Comparison of ENCODE assay signal across 16 cellular contexts in the genomic region with DNA sequence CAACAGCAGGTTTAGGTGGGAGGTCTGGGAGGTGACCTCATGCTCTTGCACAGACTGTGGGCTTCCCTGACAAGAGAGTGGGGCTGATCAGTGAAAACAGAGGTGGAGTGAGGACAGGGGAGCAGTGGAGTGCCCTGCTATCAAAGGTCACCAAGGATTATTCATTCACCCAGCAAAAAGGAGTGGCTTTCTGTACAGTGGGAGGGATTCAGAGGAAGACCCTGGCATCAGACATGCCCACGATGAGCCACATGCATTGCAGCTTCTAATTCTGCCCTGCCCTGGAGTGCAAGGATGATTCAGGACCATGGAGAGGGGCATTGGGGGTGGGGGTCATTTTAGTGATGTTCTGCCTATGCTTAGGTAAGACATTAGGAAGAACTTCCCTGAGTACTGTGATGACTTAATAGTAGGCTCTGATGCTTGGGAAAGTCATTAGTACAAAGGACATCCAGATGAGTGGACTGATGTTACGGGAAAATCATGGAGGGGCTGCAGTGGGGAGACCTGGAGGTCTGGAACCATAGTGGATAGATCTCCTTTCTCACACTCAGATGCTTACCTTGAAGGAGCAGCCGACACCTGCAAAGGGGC. TPM values are rescaled to one million over a fixed set of nuclear protein-coding genes. Genes with fewer than 3 reads are reported as not detected.
DNase-seq lines count a peak whose midpoint lies in the region; ATAC-seq and TF ChIP-seq lines count a peak whose summit lies in the region.
"Had no signal": no experiment of that assay in that cellular context is flagged by ENCODE, and none has a peak within 500 bp of the region (broad histone marks: within the 10 kb centered on the region; RNA-seq: fewer than 3 reads in every experiment).

No MANE protein-coding gene starts in this region.

- POLR2A ChIA-PET in MCF 10A (lab: Yijun Ruan, JAX) = interaction anchor here (3.5 kb wide), 1 partner anchor 22 kb away, joined by 32 read pairs; no protein-coding TSS in a partner anchor

- H3K36me3 Mint-ChIP-seq in MCF 10A (ENCODE audit: insufficient read depth, unreplicated experiment) (peaks cover 13% of the 10 kb centered on the region), mesothelial cell of epicardium (peaks cover 9% of the 10 kb centered on the region)

- H3K27ac ChIP-seq in mammary epithelial cell (ENCODE audit: insufficient read depth, low read depth, low read length) (no peak overlapping the region), coronary artery (peak overlapping the region; percentile 86 to 87), stomach smooth muscle (ENCODE audit: low read length) (peak overlapping the region; percentile 70), testis (no peak overlapping the region)
- H3K27ac ChIP-seq: parathyroid adenoma, upper lobe of left lung had no signal

- H3K4me2 ChIP-seq in mammary epithelial cell (ENCODE audit: insufficient read depth, low read depth, low read length) = no peak overlapping the region

- H3K36me3 ChIP-seq in mammary epithelial cell (ENCODE audit: insufficient read depth, low read length) = no peaks in the 10 kb centered on the region
- H3K36me3 ChIP-seq in stomach smooth muscle (ENCODE audit: control insufficient read depth in 2 of 2, insufficient read depth in 2 of 2, low read length in 2 of 2) = peaks cover 10 to 14% of the 10 kb centered on the region in 2 donors
- H3K36me3 ChIP-seq in testis (ENCODE audit: low read depth, missing control alignments) = no peaks in the 10 kb centered on the region

- H3K79me2 ChIP-seq in mammary epithelial cell (ENCODE audit: insufficient read depth, low read length) = no peaks in the 10 kb centered on the region
- H3K79me2 ChIP-seq: parathyroid adenoma had no signal

- TF ChIP-seq CTCF in MCF 10A (IDR thresholded peaks at IDR 0.05; ENCODE audit: unreplicated experiment) (no peak), mammary epithelial cell (conservative IDR thresholded peaks at IDR 0.05 in 1 of 2, IDR thresholded peaks at IDR 0.05 in 1 of 2; ENCODE audit: extremely low read depth in 1 of 2, insufficient read depth in 1 of 2, low read depth in 1 of 2, low read length in 2 of 2) (no peak), coronary artery (IDR thresholded peaks at IDR 0.05) (no peak), testis (IDR thresholded peaks at IDR 0.05) (no peak), mesothelial cell of epicardium (IDR thresholded peaks at IDR 0.05; ENCODE audit: unreplicated experiment) (no peak)

- no TSS peak for BruUV-seq in MCF 10A (replicated peaks; lab: Mats Ljungman, UMichigan)
- no TSS peak for BruUV-seq in mammary epithelial cell (replicated peaks; lab: Mats Ljungman, UMichigan)

- H3K27ac Mint-ChIP-seq in MCF 10A (ENCODE audit: low read depth, unreplicated experiment) (peak overlapping the region; percentile 69), mesothelial cell of epicardium (no peak overlapping the region)

- H3K9me3 Mint-ChIP-seq in MCF 10A (ENCODE audit: unreplicated experiment) = no peaks in the 10 kb centered on the region
- peaks cover 3% of the 10 kb centered on the region for H3K9me3 Mint-ChIP-seq in mesothelial cell of epicardium

- peaks cover 23% of the 10 kb centered on the region for H3K4me1 Mint-ChIP-seq in MCF 10A (ENCODE audit: insufficient read depth, unreplicated experiment)
- H3K4me1 Mint-ChIP-seq in mesothelial cell of epicardium = peaks cover 5% of the 10 kb centered on the region

- ATAC-seq in GM21515 (IDR thresholded peaks at IDR 0.05; ENCODE audit: unreplicated experiment) = no peak

- H3K4me1 ChIP-seq in mammary epithelial cell (ENCODE audit: insufficient read depth, low read length) (peaks cover 25% of the 10 kb centered on the region), stomach smooth muscle (ENCODE audit: control insufficient read depth, insufficient read depth, low read length) (peaks cover 27% of the 10 kb centered on the region), testis (peaks cover 16% of the 10 kb centered on the region)
- H3K4me1 ChIP-seq: parathyroid adenoma had no signal

- H3K27me3 ChIP-seq in mammary epithelial cell (ENCODE audit: insufficient read depth, low read length) (no peaks in the 10 kb centered on the region), stomach smooth muscle (ENCODE audit: control insufficient read depth in 1 of 2, insufficient read depth in 2 of 2, low read length in 2 of 2) (no peaks in the 10 kb centered on the region), testis (no peaks in the 10 kb centered on the region)
- H3K27me3 ChIP-seq: gastroesophageal sphincter, upper lobe of left lung had no signal

- H3K9ac ChIP-seq in mammary epithelial cell (ENCODE audit: insufficient read depth, low read length) (no peak overlapping the region), stomach smooth muscle (ENCODE audit: low read length in 2 of 2) (no peak overlapping the region)
- H3K9ac ChIP-seq: parathyroid adenoma had no signal

- H3K4me3 Mint-ChIP-seq in MCF 10A (ENCODE audit: unreplicated experiment) = no peak overlapping the region
- H3K4me3 Mint-ChIP-seq in mesothelial cell of epicardium = no peak overlapping the region

- intact Hi-C loops in MCF 10A (cut with micrococcal nuclease) (no loop called here), mammary epithelial cell (cut with micrococcal nuclease) (no loop called here), testis (cut with DNase I; ENCODE audit: low total_unique reads) (no loop called here)

- dilution Hi-C loops in mammary epithelial cell (cut with HindIII; ENCODE audit: low sequenced_read_pairs) = no loop called here

- H3K9me3 ChIP-seq in mammary epithelial cell (replicated peaks; ENCODE audit: insufficient read depth, low read length) (no peaks in the 10 kb centered on the region), stomach smooth muscle (ENCODE audit: control insufficient read depth in 2 of 2, low read length in 2 of 2) (peaks cover 0 to 5% of the 10 kb centered on the region in 2 donors), testis (no peaks in the 10 kb centered on the region)
- H3K9me3 ChIP-seq: gastroesophageal sphincter, upper lobe of left lung had no signal

- no peak overlapping the region for H3K4me3 ChIP-seq in mammary epithelial cell (replicated peaks in 1 of 3; ENCODE audit: insufficient read depth in 1 of 3, low read depth in 2 of 3, low read length in 3 of 3)
- H3K4me3 ChIP-seq in coronary artery = no peak overlapping the region
- H3K4me3 ChIP-seq in stomach smooth muscle (ENCODE audit: low read length in 2 of 2) = no peak overlapping the region
- H3K4me3 ChIP-seq in testis = no peak overlapping the region
- H3K4me3 ChIP-seq: gastroesophageal sphincter, upper lobe of left lung had no signal

- no peaks in the 10 kb centered on the region for H4K20me1 ChIP-seq in mammary epithelial cell (ENCODE audit: insufficient read depth, low read length)

- H2AFZ ChIP-seq in mammary epithelial cell (ENCODE audit: low read depth, low read length) = no peak overlapping the region
- H2AFZ ChIP-seq: parathyroid adenoma had no signal

- 100% methylated on average over 3 of the region's 3 CpGs for WGBS in mammary epithelial cell (ENCODE audit: low coverage, missing lambda C conversion rate)
- 64 to 92% methylated on average over 1 to 3 of the region's 3 CpGs for WGBS in testis, 2 donors

- CTCF ChIA-PET in MCF 10A (lab: Yijun Ruan, JAX) (interaction anchor here (0.5 to 4.6 kb wide), 5 partner anchors 13 to 680 kb away, joined by 3 to 71 read pairs (median 3); no protein-coding TSS in a partner anchor), mammary epithelial cell (lab: Charles Lee; ENCODE audit: low non-redundant PET) (no interaction called here)

- in situ Hi-C loops in mammary epithelial cell (cut with MboI; ENCODE audit: low sequenced_read_pairs in 2 of 2) = no loop called here

- no peaks in the 10 kb centered on the region for H3K27me3 Mint-ChIP-seq in MCF 10A (ENCODE audit: insufficient read depth, unreplicated experiment)
- H3K27me3 Mint-ChIP-seq in mesothelial cell of epicardium (ENCODE audit: low read depth) = no peaks in the 10 kb centered on the region

- no peak for TF ChIP-seq POLR2A in testis (IDR thresholded peaks at IDR 0.05)

- peak; percentile 45 for DNase-seq in MCF 10A (ENCODE audit: unreplicated experiment)
- no peak for DNase-seq in mammary epithelial cell
- DNase-seq in UCSD-AML1 (lab: John Stamatoyannopoulos, UW; ENCODE audit: unreplicated experiment) = peak; percentile 32
- DNase-seq in coronary artery (ENCODE audit: low spot score) = no peak
- no peak for DNase-seq in testis
- no peak for DNase-seq in mesothelial cell of epicardium (ENCODE audit: low spot score in 2 of 2, unreplicated experiment in 2 of 2)
- DNase-seq: amniotic stem cell; DMS79 treated with DMSO at 0.1 percent for 48 hours; effector CD4-positive, alpha-beta T cell; left cardiac atrium; NCI-H2227 treated with DMSO at 0.1 percent for 48 hours had no signal

RNA-seq across cellular contexts. Expression of a gene that starts 12.8 kb away (rescaled TPM):
- 0.84 and 1.2 TPM in 2 replicates for total RNA-seq in MCF 10A (2022)
- total RNA-seq in mammary epithelial cell = 1 to 10 TPM in 1 of 2 donors, under 1 TPM in 1; 0.89 to 1.0 TPM
- polyA plus RNA-seq in mammary epithelial cell = 0.28 TPM
- not detected for polyA minus RNA-seq in mammary epithelial cell
- 1 to 10 TPM; 6.5 to 8.6 TPM for total RNA-seq in testis
- polyA plus RNA-seq in testis (ENCODE audit: insufficient read depth, low read depth, low replicate concordance) = 3.9 TPM
- 7.7 to 8.2 TPM (median 8.0 TPM) in 3 replicates for total RNA-seq in mesothelial cell of epicardium

RNA-seq across cellular contexts. Expression of a gene that starts 36.8 kb away (rescaled TPM):
- total RNA-seq in MCF 10A (2022) = 39.6 and 61.0 TPM in 2 replicates
- total RNA-seq in mammary epithelial cell = 10 to 100 TPM in 1 of 2 donors, 1 to 10 TPM in 1; 4.3 to 52.9 TPM
- polyA plus RNA-seq in mammary epithelial cell = 60.9 TPM
- polyA minus RNA-seq in mammary epithelial cell = 47.9 TPM
- total RNA-seq in testis = 10 to 100 TPM; 40.3 to 41.7 TPM
- polyA plus RNA-seq in testis (ENCODE audit: insufficient read depth, low read depth, low replicate concordance) = 28.5 TPM
- 36.0 to 44.5 TPM (median 41.6 TPM) in 3 replicates for total RNA-seq in mesothelial cell of epicardium

Comparison
In these comparisons a context has a peak if more than half of its experiments do, and no peak if none do; other contexts are left out.
1. DNase-seq: peak in MCF 10A (single experiment) and UCSD-AML1 (single experiment); none in mammary epithelial cell (single experiment), coronary artery (single experiment), testis (single experiment) and mesothelial cell of epicardium (0 of 2).
2. H3K27ac ChIP-seq: peak in coronary artery (2 of 2) and stomach smooth muscle (single experiment); none in mammary epithelial cell (single experiment) and testis (0 of 2).